Comparison of ENCODE assay signal across 18 cellular contexts in the genomic region with DNA sequence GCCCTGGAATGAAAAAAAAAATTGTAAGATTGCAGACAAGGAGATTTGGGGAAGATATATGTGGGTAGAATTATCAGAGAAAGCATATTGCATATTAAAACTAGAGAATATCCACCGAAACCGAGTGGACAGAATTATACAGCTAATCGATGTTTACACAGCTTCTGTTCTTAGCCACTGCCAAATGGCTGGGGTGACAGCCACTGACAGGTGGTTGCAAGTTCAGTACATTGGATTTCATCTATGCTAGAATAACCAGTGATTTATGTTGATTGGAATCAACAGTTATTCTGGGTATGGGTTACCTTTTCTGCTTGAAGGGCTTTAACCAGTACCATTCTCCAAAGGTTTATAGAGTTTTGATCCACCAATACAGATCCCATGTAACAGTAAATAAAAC. TPM values are rescaled to one million over a fixed set of nuclear protein-coding genes. Genes with fewer than 3 reads are reported as not detected.
"Had no signal": no experiment of that assay in that cellular context is flagged by ENCODE, and none has a peak within 500 bp of the region (broad histone marks: within the 10 kb centered on the region; RNA-seq: fewer than 3 reads in every experiment).

No MANE protein-coding gene starts in this region.

- H3K4me2 ChIP-seq: smooth muscle cell had no signal

- H3K27me3 ChIP-seq: esophagus squamous epithelium, gastroesophageal sphincter, right atrium auricular region had no signal

- DNase-seq: dermis blood vessel endothelial cell; esophagus squamous epithelium; foreskin fibroblast; glutamatergic neuron; islet precursor cell; mammary epithelial cell; mucosa of descending colon; natural killer cell; stimulated activated CD4-positive, alpha-beta T cell treated with anti-CD3 and anti-CD28 coated beads, Interleukin-2, amount 100 ng/mL, for 48 hours; stimulated activated naive CD4-positive, alpha-beta T cell treated with Interleukin-2 at 50 U/mL for 16 hours; trophoblast cell had no signal

- ATAC-seq: gastroesophageal sphincter, left lobe of liver, mucosa of descending colon, natural killer cell had no signal

- H3K36me3 ChIP-seq: esophagus squamous epithelium, gastroesophageal sphincter, right atrium auricular region had no signal

- H3K4me3 Mint-ChIP-seq: neural crest cell had no signal

- H3K4me3 ChIP-seq: esophagus squamous epithelium, gastroesophageal sphincter, mucosa of descending colon, right atrium auricular region, smooth muscle cell had no signal

- H3K4me1 Mint-ChIP-seq: neural crest cell had no signal

- H3K4me1 ChIP-seq: gastroesophageal sphincter, right atrium auricular region had no signal

- H3K27ac ChIP-seq: esophagus squamous epithelium, gastroesophageal sphincter, right atrium auricular region had no signal

- H3K9me3 ChIP-seq: esophagus squamous epithelium, mucosa of descending colon, right atrium auricular region had no signal

RNA-seq across cellular contexts. Expression of gene THEMIS, which starts 48.4 kb away (rescaled TPM):
- total RNA-seq: dermis blood vessel endothelial cell, epithelial cell of proximal tubule, mammary epithelial cell, neural crest cell, osteocyte, smooth muscle cell had no signal
